Comparison of ENCODE assay signal across 31 cellular contexts in genomic region chr20:43922614-43923013, GRCh38.
"Had no signal": no experiment of that assay in that cellular context is flagged by ENCODE, and none has a peak within 500 bp of the region (broad histone marks: within the 10 kb centered on the region; RNA-seq: fewer than 3 reads in every experiment).

No MANE protein-coding gene starts in this region.

- H3K27ac ChIP-seq: adrenal gland, breast epithelium, cardiac muscle cell, colonic mucosa, heart left ventricle had no signal

- DNase-seq: activated CD4-positive, alpha-beta memory T cell treated with anti-CD3 and anti-CD28 coated beads for 36 hours; activated CD4-positive, alpha-beta T cell treated with anti-CD3 and anti-CD28 coated beads, Interleukin-2, amount 10 ng/mL, durations not matched to agents 24 days and 14 days; activated CD4-positive, CD25-positive, alpha-beta regulatory T cell; activated CD8-positive, alpha-beta memory T cell treated with anti-CD3 and anti-CD28 coated beads, Interleukin-2, amount 10 ng/mL, durations not matched to agents 7 days and 5 days; activated CD8-positive, alpha-beta memory T cell treated with anti-CD3 and anti-CD28 coated beads, Interleukin-2, amount 50 U/mL, for 4 hours; activated CD8-positive, alpha-beta T cell treated with anti-CD3 and anti-CD28 coated beads, Interleukin-2, amount 10 ng/mL, durations not matched to agents 7 days and 5 days; activated effector memory CD4-positive, alpha-beta T cell treated with anti-CD3 and anti-CD28 coated beads, Interleukin-2, amount 50 U/mL, for 16 hours; activated naive CD8-positive, alpha-beta T cell treated with anti-CD3 and anti-CD28 coated beads for 36 hours; activated naive CD8-positive, alpha-beta T cell treated with anti-CD3 and anti-CD28 coated beads, Interleukin-2, amount 50 U/mL, for 24 hours; activated T-cell treated with anti-CD3 and anti-CD28 coated beads, Interleukin-2, amount 50 U/mL, for 1 hour; adrenal gland; amygdala; aorta; central memory CD4-positive, alpha-beta T cell; cerebellar nuclear complex; colonic mucosa; effector CD8-positive, alpha-beta T cell; foreskin fibroblast; glutamatergic neuron; heart left ventricle; T-helper 2 cell had no signal

- H3K4me1 ChIP-seq: adrenal gland, colonic mucosa had no signal

- H3K4me3 ChIP-seq: adrenal gland, breast epithelium, cardiac muscle cell, colonic mucosa, heart left ventricle had no signal

- H3K27me3 ChIP-seq: adrenal gland, colonic mucosa had no signal

- H3K9me3 ChIP-seq: adrenal gland, breast epithelium, colonic mucosa, heart left ventricle had no signal

- H3K27ac Mint-ChIP-seq: activated CD4-positive, alpha-beta memory T cell treated with anti-CD3 and anti-CD28 coated beads for 36 hours; activated CD4-positive, alpha-beta T cell treated with anti-CD3 and anti-CD28 coated beads for 36 hours; activated CD4-positive, alpha-beta T cell treated with anti-CD3 and anti-CD28 coated beads, Interleukin-2, amount 10 ng/mL, durations not matched to agents 24 days and 14 days; activated CD8-positive, alpha-beta memory T cell treated with anti-CD3 and anti-CD28 coated beads, Interleukin-2, amount 10 ng/mL, durations not matched to agents 7 days and 5 days; activated CD8-positive, alpha-beta T cell treated with anti-CD3 and anti-CD28 coated beads, Interleukin-2, amount 10 ng/mL, durations not matched to agents 7 days and 5 days; activated naive CD4-positive, alpha-beta T cell treated with anti-CD3 and anti-CD28 coated beads for 36 hours; activated naive CD4-positive, alpha-beta T cell treated with anti-CD3 and anti-CD28 coated beads, Interleukin-2, amount 50 U/mL, for 24 hours; activated naive CD8-positive, alpha-beta T cell treated with anti-CD3 and anti-CD28 coated beads for 36 hours; activated naive CD8-positive, alpha-beta T cell treated with anti-CD3 and anti-CD28 coated beads, Interleukin-2, amount 50 U/mL, for 24 hours; activated T-helper 1 cell treated with anti-CD3 and anti-CD28 coated beads, Interleukin-12 subunit alpha, Interleukin-12 subunit beta, Interleukin-2, Interleukin-4 antibody, amounts not matched to agents 30 ng/mL and 10 ng/mL and 1 ng/mL, durations not matched to agents 14 hours and 24 hours and 36 hours; activated T-helper 2 cell treated with anti-CD3 and anti-CD28 coated beads, Interferon-gamma antibody, Interleukin-2, Interleukin-4, amounts not matched to agents 10 μg/mL and 5 μg/mL and 100 μg/mL, durations not matched to agents 14 hours and 24 hours and 36 hours; brain had no signal

- H3K36me3 ChIP-seq: adrenal gland, breast epithelium, cardiac muscle cell, colonic mucosa, heart left ventricle had no signal

- H3K36me3 Mint-ChIP-seq: activated CD8-positive, alpha-beta memory T cell treated with anti-CD3 and anti-CD28 coated beads, Interleukin-2, amount 10 ng/mL, durations not matched to agents 7 days and 5 days; activated naive CD4-positive, alpha-beta T cell treated with anti-CD3 and anti-CD28 coated beads, Interleukin-2, amount 50 U/mL, for 24 hours; activated naive CD8-positive, alpha-beta T cell treated with anti-CD3 and anti-CD28 coated beads for 36 hours; brain had no signal

- ATAC-seq: activated CD8-positive, alpha-beta memory T cell treated with anti-CD3 and anti-CD28 coated beads, Interleukin-2, amount 10 ng/mL, durations not matched to agents 7 days and 5 days; activated CD8-positive, alpha-beta T cell treated with anti-CD3 and anti-CD28 coated beads, Interleukin-2, amount 10 ng/mL, durations not matched to agents 7 days and 5 days; activated naive CD8-positive, alpha-beta T cell treated with anti-CD3 and anti-CD28 coated beads, Interleukin-2, amount 50 U/mL, for 24 hours; esophagus mucosa; heart left ventricle had no signal

- H3K4me3 Mint-ChIP-seq: activated CD4-positive, alpha-beta memory T cell treated with anti-CD3 and anti-CD28 coated beads for 36 hours; activated CD4-positive, alpha-beta T cell treated with anti-CD3 and anti-CD28 coated beads for 36 hours; activated CD4-positive, alpha-beta T cell treated with anti-CD3 and anti-CD28 coated beads, Interleukin-2, amount 10 ng/mL, durations not matched to agents 24 days and 14 days; activated CD8-positive, alpha-beta memory T cell treated with anti-CD3 and anti-CD28 coated beads, Interleukin-2, amount 10 ng/mL, durations not matched to agents 7 days and 5 days; activated CD8-positive, alpha-beta T cell treated with anti-CD3 and anti-CD28 coated beads, Interleukin-2, amount 10 ng/mL, durations not matched to agents 7 days and 5 days; activated naive CD4-positive, alpha-beta T cell treated with anti-CD3 and anti-CD28 coated beads for 36 hours; activated naive CD4-positive, alpha-beta T cell treated with anti-CD3 and anti-CD28 coated beads, Interleukin-2, amount 50 U/mL, for 24 hours; activated naive CD8-positive, alpha-beta T cell treated with anti-CD3 and anti-CD28 coated beads for 36 hours; activated naive CD8-positive, alpha-beta T cell treated with anti-CD3 and anti-CD28 coated beads, Interleukin-2, amount 50 U/mL, for 24 hours; activated T-helper 1 cell treated with anti-CD3 and anti-CD28 coated beads, Interleukin-12 subunit alpha, Interleukin-12 subunit beta, Interleukin-2, Interleukin-4 antibody, amounts not matched to agents 30 ng/mL and 10 ng/mL and 1 ng/mL, durations not matched to agents 14 hours and 24 hours and 36 hours; brain had no signal

- H3K27me3 Mint-ChIP-seq: activated naive CD4-positive, alpha-beta T cell treated with anti-CD3 and anti-CD28 coated beads, Interleukin-2, amount 50 U/mL, for 24 hours had no signal

- H3K9me3 Mint-ChIP-seq: activated CD4-positive, alpha-beta memory T cell treated with anti-CD3 and anti-CD28 coated beads for 36 hours; activated naive CD4-positive, alpha-beta T cell treated with anti-CD3 and anti-CD28 coated beads for 36 hours; activated naive CD4-positive, alpha-beta T cell treated with anti-CD3 and anti-CD28 coated beads, Interleukin-2, amount 50 U/mL, for 24 hours; activated naive CD8-positive, alpha-beta T cell treated with anti-CD3 and anti-CD28 coated beads for 36 hours; activated naive CD8-positive, alpha-beta T cell treated with anti-CD3 and anti-CD28 coated beads, Interleukin-2, amount 50 U/mL, for 24 hours; activated T-helper 1 cell treated with anti-CD3 and anti-CD28 coated beads, Interleukin-12 subunit alpha, Interleukin-12 subunit beta, Interleukin-2, Interleukin-4 antibody, amounts not matched to agents 30 ng/mL and 10 ng/mL and 1 ng/mL, durations not matched to agents 14 hours and 24 hours and 36 hours; activated T-helper 2 cell treated with anti-CD3 and anti-CD28 coated beads, Interferon-gamma antibody, Interleukin-2, Interleukin-4, amounts not matched to agents 10 μg/mL and 5 μg/mL and 100 μg/mL, durations not matched to agents 14 hours and 24 hours and 36 hours had no signal

- FAIRE-seq: frontal cortex had no signal
